ENCODE assay signal across 16 cellular contexts in the genomic region with DNA sequence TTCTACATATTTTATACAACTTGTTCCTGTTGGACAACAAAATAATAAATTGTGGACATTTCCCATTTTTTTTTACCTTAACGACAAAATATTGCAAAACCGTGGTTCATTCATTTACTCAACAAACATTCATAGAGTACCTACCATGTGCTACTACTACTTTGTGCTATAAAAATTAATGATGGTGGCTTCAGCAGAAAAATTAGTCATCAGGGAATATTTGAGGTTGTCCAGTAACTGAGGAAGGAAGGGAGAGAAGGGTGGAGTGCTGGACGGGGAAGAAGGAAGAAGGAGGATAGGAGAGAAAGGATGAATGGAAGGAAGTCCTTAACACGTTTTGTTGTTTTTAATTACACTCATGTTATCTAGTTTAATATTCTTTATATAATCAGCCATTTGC. TPM values are rescaled to one million over a fixed set of nuclear protein-coding genes. Genes with fewer than 3 reads are reported as not detected.
DNase-seq lines count a peak whose midpoint lies in the region; ATAC-seq and TF ChIP-seq lines count a peak whose summit lies in the region.
"Had no signal": no experiment of that assay in that cellular context is flagged by ENCODE, and none has a peak within 500 bp of the region (broad histone marks: within the 10 kb centered on the region; RNA-seq: fewer than 3 reads in every experiment).

No MANE protein-coding gene starts in this region.

- ATAC-seq in left ventricle myocardium superior (no peak), HG03457 (IDR thresholded peaks at IDR 0.05; ENCODE audit: unreplicated experiment) (no peak)

- no peak for TF ChIP-seq POLR2A in uterus (IDR thresholded peaks at IDR 0.05)

- H2AFZ ChIP-seq in osteoblast (ENCODE audit: low read length): no peak overlapping the region

- no peak for DNase-seq in left ventricle myocardium inferior
- DNase-seq in left ventricle myocardium superior: no peak
- peak; percentile 51 for DNase-seq in amniotic epithelial cell (ENCODE audit: low read depth)
- DNase-seq in osteoblast (ENCODE audit: insufficient read length, low spot score, missing footprints): no peak
- no peak for DNase-seq in uterus
- DNase-seq in DMS53 treated with DMSO at 0.1 percent for 48 hours (lab: John Stamatoyannopoulos, UW; ENCODE audit: unreplicated experiment): no peak
- no peak for DNase-seq in dedifferentiated amniotic fluid mesenchymal stem cell (ENCODE audit: extremely low spot score)
- DNase-seq: CD4-positive, alpha-beta T cell; GOT3; NCI-H1105; NCI-H2081 treated with DMSO at 0.1 percent for 48 hours; NCI-H446 treated with DMSO at 0.1 percent for 48 hours; RPMI8226; SHP77 treated with DMSO at 0.1 percent for 48 hours; SK-N-SH had no signal

- H4K20me1 ChIP-seq in osteoblast (ENCODE audit: insufficient read depth, low read length): no peaks in the 10 kb centered on the region

- H3K4me2 ChIP-seq in osteoblast (ENCODE audit: insufficient read depth, low read length): no peak overlapping the region

- TF ChIP-seq CTCF in left ventricle myocardium inferior (IDR thresholded peaks at IDR 0.05; ENCODE audit: borderline replicate concordance): no peak
- TF ChIP-seq CTCF in osteoblast (IDR thresholded peaks at IDR 0.05; ENCODE audit: extremely low read depth, low read depth, low read length): no peak
- TF ChIP-seq CTCF in uterus (IDR thresholded peaks at IDR 0.05): no peak

- peak overlapping the region; percentile 89 for H3K27ac ChIP-seq in left ventricle myocardium inferior (replicated peaks)
- peak overlapping the region; percentile 13 for H3K27ac ChIP-seq in osteoblast (ENCODE audit: low read depth, low read length)
- peak overlapping the region; percentile 42 to 59 for H3K27ac ChIP-seq in uterus

- H3K27me3 ChIP-seq in left ventricle myocardium inferior (ENCODE audit: low read depth) (no peaks in the 10 kb centered on the region), osteoblast (ENCODE audit: insufficient read depth, low read length) (no peaks in the 10 kb centered on the region), uterus (no peaks in the 10 kb centered on the region)

- peaks cover 99% of the 10 kb centered on the region for H3K4me1 ChIP-seq in left ventricle myocardium inferior
- peaks cover 51% of the 10 kb centered on the region for H3K4me1 ChIP-seq in osteoblast (ENCODE audit: insufficient read depth, low read length)
- H3K4me1 ChIP-seq in uterus: peaks cover 0 to 5% of the 10 kb centered on the region in 2 donors

- H3K79me2 ChIP-seq in osteoblast (ENCODE audit: insufficient read depth, low read length): peaks cover 99% of the 10 kb centered on the region

- H3K36me3 ChIP-seq in left ventricle myocardium inferior (no peaks in the 10 kb centered on the region), osteoblast (ENCODE audit: insufficient read depth, low read length) (peaks cover 21% of the 10 kb centered on the region), uterus (no peaks in the 10 kb centered on the region)

- H3K9me3 ChIP-seq in left ventricle myocardium inferior (replicated peaks) (no peaks in the 10 kb centered on the region), osteoblast (ENCODE audit: low read depth, low read length) (no peaks in the 10 kb centered on the region), uterus (no peaks in the 10 kb centered on the region)
- H3K9me3 ChIP-seq: SK-N-SH had no signal

- intact Hi-C loops in left ventricle myocardium inferior (cut with micrococcal nuclease) (loop anchor here (10.0 kb wide), 1 partner anchor 53 kb away; a partner anchor contains a TSS), left ventricle myocardium superior (cut with micrococcal nuclease) (no loop called here), uterus (cut with DNase I; ENCODE audit: low total_unique reads) (no loop called here)

- H3K4me3 ChIP-seq in left ventricle myocardium inferior (no peak overlapping the region), osteoblast (ENCODE audit: insufficient read depth, low read length) (no peak overlapping the region), uterus (no peak overlapping the region)

RNA-seq across cellular contexts. Expression of a gene that starts 53.7 kb away (rescaled TPM):
- 258 TPM for total RNA-seq in left ventricle myocardium inferior
- 332 TPM for total RNA-seq in left ventricle myocardium superior
- total RNA-seq in osteoblast: 166 and 179 TPM in 2 replicates
- total RNA-seq in uterus: 100 to 1,000 TPM in 1 of 4 donors, 10 to 100 TPM in 3; 43.8 to 139 (median 82.7) TPM

Comparison
In these comparisons a context has a peak if more than half of its experiments do, and no peak if none do; other contexts are left out.
1. H3K27ac ChIP-seq: peak in every context shown above with its lines; median percentile 89 in left ventricle myocardium inferior; 50 in uterus; 13 in osteoblast.